ENCODE assay signal across 35 cellular contexts in the genomic region with DNA sequence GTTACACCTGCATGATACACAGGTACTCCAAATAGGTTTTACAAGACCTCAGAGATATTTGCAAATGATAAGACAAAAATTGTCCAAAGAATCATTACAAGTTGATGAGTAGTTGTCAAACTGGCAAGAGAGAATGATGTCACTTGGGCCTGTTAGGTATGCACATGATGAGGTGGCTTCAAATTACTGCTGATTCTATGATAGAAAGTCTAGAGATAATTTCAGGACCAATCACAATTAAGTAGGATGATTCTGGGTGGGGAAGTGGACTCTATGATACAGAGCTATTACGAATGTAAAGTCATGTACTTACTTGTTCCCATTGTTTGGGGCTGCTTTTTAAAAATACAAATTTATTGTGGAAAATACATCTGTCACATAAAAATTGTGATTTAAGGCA. TPM values are rescaled to one million over a fixed set of nuclear protein-coding genes. Genes with fewer than 3 reads are reported as not detected.
"Had no signal": no experiment of that assay in that cellular context is flagged by ENCODE, and none has a peak within 500 bp of the region (broad histone marks: within the 10 kb centered on the region; RNA-seq: fewer than 3 reads in every experiment).

No MANE protein-coding gene starts in this region.

- DNase-seq: activated CD4-positive, alpha-beta memory T cell treated with anti-CD3 and anti-CD28 coated beads for 36 hours; activated CD4-positive, alpha-beta T cell treated with anti-CD3 and anti-CD28 coated beads for 36 hours; activated CD4-positive, alpha-beta T cell treated with anti-CD3 and anti-CD28 coated beads, Interleukin-2, amount 10 ng/mL, durations not matched to agents 24 days and 14 days; activated CD4-positive, CD25-positive, alpha-beta regulatory T cell; activated CD4-positive, CD25-positive, alpha-beta regulatory T cell treated with anti-CD3 and anti-CD28 coated beads, Interleukin-2, amount 50 U/mL, for 72 hours; activated CD8-positive, alpha-beta memory T cell treated with anti-CD3 and anti-CD28 coated beads, Interleukin-2, amount 10 ng/mL, durations not matched to agents 7 days and 5 days; activated CD8-positive, alpha-beta memory T cell treated with anti-CD3 and anti-CD28 coated beads, Interleukin-2, amount 50 U/mL, for 4 hours; activated CD8-positive, alpha-beta T cell treated with anti-CD3 and anti-CD28 coated beads, Interleukin-2, amount 10 ng/mL, durations not matched to agents 7 days and 5 days; activated effector memory CD4-positive, alpha-beta T cell treated with anti-CD3 and anti-CD28 coated beads, Interleukin-2, amount 50 U/mL, for 16 hours; activated naive CD4-positive, alpha-beta T cell treated with anti-CD3 and anti-CD28 coated beads for 36 hours; activated naive CD8-positive, alpha-beta T cell treated with anti-CD3 and anti-CD28 coated beads for 36 hours; activated naive CD8-positive, alpha-beta T cell treated with anti-CD3 and anti-CD28 coated beads, Interleukin-2, amount 50 U/mL, for 24 hours; activated T-cell treated with anti-CD3 and anti-CD28 coated beads, Interleukin-2, amount 50 U/mL, for 1 hour; activated T-cell treated with anti-CD3 and anti-CD28 coated beads, Interleukin-2, amount 50 U/mL, for 48 hours; adrenal gland; amygdala; aorta; body of pancreas; dorsolateral prefrontal cortex; effector memory CD8-positive, alpha-beta T cell; foreskin melanocyte; head of caudate nucleus; T-helper 2 cell had no signal

- H3K36me3 ChIP-seq: adrenal gland, esophagus muscularis mucosa had no signal

- H3K4me3 ChIP-seq: adrenal gland, body of pancreas, coronary artery, dorsolateral prefrontal cortex, esophagus muscularis mucosa had no signal

- H3K4me1 ChIP-seq: adrenal gland, body of pancreas, esophagus muscularis mucosa had no signal

- H3K27me3 ChIP-seq: adrenal gland, body of pancreas, esophagus muscularis mucosa had no signal

- ATAC-seq: activated CD4-positive, alpha-beta T cell treated with anti-CD3 and anti-CD28 coated beads for 36 hours; activated CD8-positive, alpha-beta memory T cell treated with anti-CD3 and anti-CD28 coated beads, Interleukin-2, amount 10 ng/mL, durations not matched to agents 7 days and 5 days; activated CD8-positive, alpha-beta T cell treated with anti-CD3 and anti-CD28 coated beads, Interleukin-2, amount 10 ng/mL, durations not matched to agents 7 days and 5 days; activated naive CD8-positive, alpha-beta T cell treated with anti-CD3 and anti-CD28 coated beads, Interleukin-2, amount 50 U/mL, for 24 hours; body of pancreas; effector memory CD8-positive, alpha-beta T cell had no signal

- H3K4me3 Mint-ChIP-seq: activated CD4-positive, alpha-beta memory T cell treated with anti-CD3 and anti-CD28 coated beads for 36 hours; activated CD4-positive, alpha-beta T cell treated with anti-CD3 and anti-CD28 coated beads for 36 hours; activated CD4-positive, alpha-beta T cell treated with anti-CD3 and anti-CD28 coated beads, Interleukin-2, amount 10 ng/mL, durations not matched to agents 24 days and 14 days; activated CD8-positive, alpha-beta memory T cell treated with anti-CD3 and anti-CD28 coated beads, Interleukin-2, amount 10 ng/mL, durations not matched to agents 7 days and 5 days; activated CD8-positive, alpha-beta T cell treated with anti-CD3 and anti-CD28 coated beads, Interleukin-2, amount 10 ng/mL, durations not matched to agents 7 days and 5 days; activated naive CD4-positive, alpha-beta T cell treated with anti-CD3 and anti-CD28 coated beads for 36 hours; activated naive CD4-positive, alpha-beta T cell treated with anti-CD3 and anti-CD28 coated beads, Interleukin-2, amount 50 U/mL, for 24 hours; activated naive CD8-positive, alpha-beta T cell treated with anti-CD3 and anti-CD28 coated beads for 36 hours; activated naive CD8-positive, alpha-beta T cell treated with anti-CD3 and anti-CD28 coated beads, Interleukin-2, amount 50 U/mL, for 24 hours; activated T-helper 1 cell treated with anti-CD3 and anti-CD28 coated beads, Interleukin-12 subunit alpha, Interleukin-12 subunit beta, Interleukin-2, Interleukin-4 antibody, amounts not matched to agents 30 ng/mL and 10 ng/mL and 1 ng/mL, durations not matched to agents 14 hours and 24 hours and 36 hours; central memory CD8-positive, alpha-beta T cell; dendritic cell treated with granulocyte-macrophage colony-stimulating factor and Interleukin-4, amounts not matched to agents 40 ng/mL and 50 ng/mL, for 4 days; effector memory CD8-positive, alpha-beta T cell had no signal

- H3K9me3 Mint-ChIP-seq: activated CD4-positive, alpha-beta memory T cell treated with anti-CD3 and anti-CD28 coated beads for 36 hours; activated CD4-positive, alpha-beta T cell treated with anti-CD3 and anti-CD28 coated beads, Interleukin-2, amount 10 ng/mL, durations not matched to agents 24 days and 14 days; activated naive CD4-positive, alpha-beta T cell treated with anti-CD3 and anti-CD28 coated beads for 36 hours; activated naive CD4-positive, alpha-beta T cell treated with anti-CD3 and anti-CD28 coated beads, Interleukin-2, amount 50 U/mL, for 24 hours; activated naive CD8-positive, alpha-beta T cell treated with anti-CD3 and anti-CD28 coated beads for 36 hours; activated T-helper 1 cell treated with anti-CD3 and anti-CD28 coated beads, Interleukin-12 subunit alpha, Interleukin-12 subunit beta, Interleukin-2, Interleukin-4 antibody, amounts not matched to agents 30 ng/mL and 10 ng/mL and 1 ng/mL, durations not matched to agents 14 hours and 24 hours and 36 hours; activated T-helper 2 cell treated with anti-CD3 and anti-CD28 coated beads, Interferon-gamma antibody, Interleukin-2, Interleukin-4, amounts not matched to agents 10 μg/mL and 5 μg/mL and 100 μg/mL, durations not matched to agents 14 hours and 24 hours and 36 hours; central memory CD8-positive, alpha-beta T cell; dendritic cell treated with granulocyte-macrophage colony-stimulating factor and Interleukin-4, amounts not matched to agents 40 ng/mL and 50 ng/mL, for 4 days had no signal

- H3K36me3 Mint-ChIP-seq: activated CD4-positive, alpha-beta memory T cell treated with anti-CD3 and anti-CD28 coated beads for 36 hours; activated CD8-positive, alpha-beta memory T cell treated with anti-CD3 and anti-CD28 coated beads, Interleukin-2, amount 10 ng/mL, durations not matched to agents 7 days and 5 days; activated naive CD4-positive, alpha-beta T cell treated with anti-CD3 and anti-CD28 coated beads, Interleukin-2, amount 50 U/mL, for 24 hours; activated naive CD8-positive, alpha-beta T cell treated with anti-CD3 and anti-CD28 coated beads for 36 hours had no signal

- H3K4me1 Mint-ChIP-seq: activated CD4-positive, alpha-beta T cell treated with anti-CD3 and anti-CD28 coated beads for 36 hours; activated CD4-positive, alpha-beta T cell treated with anti-CD3 and anti-CD28 coated beads, Interleukin-2, amount 10 ng/mL, durations not matched to agents 24 days and 14 days; activated CD8-positive, alpha-beta memory T cell treated with anti-CD3 and anti-CD28 coated beads, Interleukin-2, amount 10 ng/mL, durations not matched to agents 7 days and 5 days; activated naive CD4-positive, alpha-beta T cell treated with anti-CD3 and anti-CD28 coated beads, Interleukin-2, amount 50 U/mL, for 24 hours; activated naive CD8-positive, alpha-beta T cell treated with anti-CD3 and anti-CD28 coated beads for 36 hours; activated naive CD8-positive, alpha-beta T cell treated with anti-CD3 and anti-CD28 coated beads, Interleukin-2, amount 50 U/mL, for 24 hours; central memory CD8-positive, alpha-beta T cell had no signal

- H3K9me3 ChIP-seq: adrenal gland, body of pancreas, esophagus muscularis mucosa had no signal

- H3K27ac Mint-ChIP-seq: activated CD4-positive, alpha-beta memory T cell treated with anti-CD3 and anti-CD28 coated beads for 36 hours; activated CD4-positive, alpha-beta T cell treated with anti-CD3 and anti-CD28 coated beads for 36 hours; activated CD4-positive, alpha-beta T cell treated with anti-CD3 and anti-CD28 coated beads, Interleukin-2, amount 10 ng/mL, durations not matched to agents 24 days and 14 days; activated CD8-positive, alpha-beta memory T cell treated with anti-CD3 and anti-CD28 coated beads, Interleukin-2, amount 10 ng/mL, durations not matched to agents 7 days and 5 days; activated CD8-positive, alpha-beta T cell treated with anti-CD3 and anti-CD28 coated beads, Interleukin-2, amount 10 ng/mL, durations not matched to agents 7 days and 5 days; activated naive CD4-positive, alpha-beta T cell treated with anti-CD3 and anti-CD28 coated beads for 36 hours; activated naive CD4-positive, alpha-beta T cell treated with anti-CD3 and anti-CD28 coated beads, Interleukin-2, amount 50 U/mL, for 24 hours; activated naive CD8-positive, alpha-beta T cell treated with anti-CD3 and anti-CD28 coated beads for 36 hours; activated naive CD8-positive, alpha-beta T cell treated with anti-CD3 and anti-CD28 coated beads, Interleukin-2, amount 50 U/mL, for 24 hours; activated T-helper 1 cell treated with anti-CD3 and anti-CD28 coated beads, Interleukin-12 subunit alpha, Interleukin-12 subunit beta, Interleukin-2, Interleukin-4 antibody, amounts not matched to agents 30 ng/mL and 10 ng/mL and 1 ng/mL, durations not matched to agents 14 hours and 24 hours and 36 hours; activated T-helper 2 cell treated with anti-CD3 and anti-CD28 coated beads, Interferon-gamma antibody, Interleukin-2, Interleukin-4, amounts not matched to agents 10 μg/mL and 5 μg/mL and 100 μg/mL, durations not matched to agents 14 hours and 24 hours and 36 hours; dendritic cell treated with granulocyte-macrophage colony-stimulating factor and Interleukin-4, amounts not matched to agents 40 ng/mL and 50 ng/mL, for 4 days; effector memory CD8-positive, alpha-beta T cell had no signal

- H3K27ac ChIP-seq: adrenal gland, body of pancreas, coronary artery, dorsolateral prefrontal cortex, esophagus muscularis mucosa had no signal

RNA-seq across cellular contexts. Expression of gene SPRR1B, which starts 5.2 kb away (rescaled TPM):
- total RNA-seq: activated CD4-positive, alpha-beta memory T cell treated with anti-CD3 and anti-CD28 coated beads for 36 hours; activated CD4-positive, alpha-beta T cell treated with anti-CD3 and anti-CD28 coated beads for 36 hours; activated CD4-positive, alpha-beta T cell treated with anti-CD3 and anti-CD28 coated beads, Interleukin-2, amount 10 ng/mL, durations not matched to agents 24 days and 14 days; activated CD8-positive, alpha-beta memory T cell treated with anti-CD3 and anti-CD28 coated beads for 36 hours; activated CD8-positive, alpha-beta memory T cell treated with anti-CD3 and anti-CD28 coated beads, Interleukin-2, amount 10 ng/mL, durations not matched to agents 7 days and 5 days; activated CD8-positive, alpha-beta T cell treated with anti-CD3 and anti-CD28 coated beads, Interleukin-2, amount 10 ng/mL, durations not matched to agents 7 days and 5 days; activated naive CD4-positive, alpha-beta T cell treated with anti-CD3 and anti-CD28 coated beads for 36 hours; activated naive CD8-positive, alpha-beta T cell treated with anti-CD3 and anti-CD28 coated beads for 36 hours; activated T-helper 1 cell treated with anti-CD3 and anti-CD28 coated beads, Interleukin-12 subunit alpha, Interleukin-12 subunit beta, Interleukin-2, Interleukin-4 antibody, amounts not matched to agents 30 ng/mL and 10 ng/mL and 1 ng/mL, durations not matched to agents 14 hours and 24 hours and 36 hours; activated T-helper 2 cell treated with anti-CD3 and anti-CD28 coated beads, Interferon-gamma antibody, Interleukin-2, Interleukin-4, amounts not matched to agents 10 μg/mL and 5 μg/mL and 100 μg/mL, durations not matched to agents 14 hours and 24 hours and 36 hours; aorta; body of pancreas; cardiac septum; cerebellum; dorsolateral prefrontal cortex; esophagus muscularis mucosa; T-helper 1 cell treated with Interleukin-12 subunit alpha and Interleukin-12 subunit beta and Interleukin-4 antibody, amounts not matched to agents 30 ng/mL and 1 ng/mL, for 36 hours had no signal

RNA-seq across cellular contexts. Expression of gene SPRR2D, which starts 15.1 kb away (rescaled TPM):
- total RNA-seq: activated CD4-positive, alpha-beta memory T cell treated with anti-CD3 and anti-CD28 coated beads for 36 hours; activated CD4-positive, alpha-beta T cell treated with anti-CD3 and anti-CD28 coated beads for 36 hours; activated CD4-positive, alpha-beta T cell treated with anti-CD3 and anti-CD28 coated beads, Interleukin-2, amount 10 ng/mL, durations not matched to agents 24 days and 14 days; activated CD8-positive, alpha-beta memory T cell treated with anti-CD3 and anti-CD28 coated beads for 36 hours; activated CD8-positive, alpha-beta memory T cell treated with anti-CD3 and anti-CD28 coated beads, Interleukin-2, amount 10 ng/mL, durations not matched to agents 7 days and 5 days; activated CD8-positive, alpha-beta T cell treated with anti-CD3 and anti-CD28 coated beads, Interleukin-2, amount 10 ng/mL, durations not matched to agents 7 days and 5 days; activated naive CD4-positive, alpha-beta T cell treated with anti-CD3 and anti-CD28 coated beads for 36 hours; activated naive CD8-positive, alpha-beta T cell treated with anti-CD3 and anti-CD28 coated beads for 36 hours; activated T-helper 1 cell treated with anti-CD3 and anti-CD28 coated beads, Interleukin-12 subunit alpha, Interleukin-12 subunit beta, Interleukin-2, Interleukin-4 antibody, amounts not matched to agents 30 ng/mL and 10 ng/mL and 1 ng/mL, durations not matched to agents 14 hours and 24 hours and 36 hours; activated T-helper 2 cell treated with anti-CD3 and anti-CD28 coated beads, Interferon-gamma antibody, Interleukin-2, Interleukin-4, amounts not matched to agents 10 μg/mL and 5 μg/mL and 100 μg/mL, durations not matched to agents 14 hours and 24 hours and 36 hours; adrenal gland; aorta; body of pancreas; cardiac septum; cerebellum; dorsolateral prefrontal cortex; epithelial cell of proximal tubule; T-helper 1 cell treated with Interleukin-12 subunit alpha and Interleukin-12 subunit beta and Interleukin-4 antibody, amounts not matched to agents 30 ng/mL and 1 ng/mL, for 36 hours had no signal

RNA-seq across cellular contexts. Expression of gene SPRR3, which starts 24.2 kb away (rescaled TPM):
- total RNA-seq: activated CD4-positive, alpha-beta memory T cell treated with anti-CD3 and anti-CD28 coated beads for 36 hours; activated CD4-positive, alpha-beta T cell treated with anti-CD3 and anti-CD28 coated beads for 36 hours; activated CD4-positive, alpha-beta T cell treated with anti-CD3 and anti-CD28 coated beads, Interleukin-2, amount 10 ng/mL, durations not matched to agents 24 days and 14 days; activated CD8-positive, alpha-beta memory T cell treated with anti-CD3 and anti-CD28 coated beads for 36 hours; activated CD8-positive, alpha-beta memory T cell treated with anti-CD3 and anti-CD28 coated beads, Interleukin-2, amount 10 ng/mL, durations not matched to agents 7 days and 5 days; activated CD8-positive, alpha-beta T cell treated with anti-CD3 and anti-CD28 coated beads, Interleukin-2, amount 10 ng/mL, durations not matched to agents 7 days and 5 days; activated naive CD4-positive, alpha-beta T cell treated with anti-CD3 and anti-CD28 coated beads for 36 hours; activated naive CD8-positive, alpha-beta T cell treated with anti-CD3 and anti-CD28 coated beads for 36 hours; activated T-helper 1 cell treated with anti-CD3 and anti-CD28 coated beads, Interleukin-12 subunit alpha, Interleukin-12 subunit beta, Interleukin-2, Interleukin-4 antibody, amounts not matched to agents 30 ng/mL and 10 ng/mL and 1 ng/mL, durations not matched to agents 14 hours and 24 hours and 36 hours; activated T-helper 2 cell treated with anti-CD3 and anti-CD28 coated beads, Interferon-gamma antibody, Interleukin-2, Interleukin-4, amounts not matched to agents 10 μg/mL and 5 μg/mL and 100 μg/mL, durations not matched to agents 14 hours and 24 hours and 36 hours; body of pancreas; cardiac septum; cerebellum; dorsolateral prefrontal cortex; epithelial cell of proximal tubule; T-helper 1 cell treated with Interleukin-12 subunit alpha and Interleukin-12 subunit beta and Interleukin-4 antibody, amounts not matched to agents 30 ng/mL and 1 ng/mL, for 36 hours had no signal

RNA-seq across cellular contexts. Expression of gene SPRR2A, which starts 31.5 kb away (rescaled TPM):
- total RNA-seq: activated CD4-positive, alpha-beta memory T cell treated with anti-CD3 and anti-CD28 coated beads for 36 hours; activated CD4-positive, alpha-beta T cell treated with anti-CD3 and anti-CD28 coated beads for 36 hours; activated CD4-positive, alpha-beta T cell treated with anti-CD3 and anti-CD28 coated beads, Interleukin-2, amount 10 ng/mL, durations not matched to agents 24 days and 14 days; activated CD8-positive, alpha-beta memory T cell treated with anti-CD3 and anti-CD28 coated beads for 36 hours; activated CD8-positive, alpha-beta memory T cell treated with anti-CD3 and anti-CD28 coated beads, Interleukin-2, amount 10 ng/mL, durations not matched to agents 7 days and 5 days; activated CD8-positive, alpha-beta T cell treated with anti-CD3 and anti-CD28 coated beads, Interleukin-2, amount 10 ng/mL, durations not matched to agents 7 days and 5 days; activated naive CD4-positive, alpha-beta T cell treated with anti-CD3 and anti-CD28 coated beads for 36 hours; activated naive CD8-positive, alpha-beta T cell treated with anti-CD3 and anti-CD28 coated beads for 36 hours; activated T-helper 1 cell treated with anti-CD3 and anti-CD28 coated beads, Interleukin-12 subunit alpha, Interleukin-12 subunit beta, Interleukin-2, Interleukin-4 antibody, amounts not matched to agents 30 ng/mL and 10 ng/mL and 1 ng/mL, durations not matched to agents 14 hours and 24 hours and 36 hours; activated T-helper 2 cell treated with anti-CD3 and anti-CD28 coated beads, Interferon-gamma antibody, Interleukin-2, Interleukin-4, amounts not matched to agents 10 μg/mL and 5 μg/mL and 100 μg/mL, durations not matched to agents 14 hours and 24 hours and 36 hours; adrenal gland; aorta; body of pancreas; cardiac septum; cerebellum; dorsolateral prefrontal cortex; T-helper 1 cell treated with Interleukin-12 subunit alpha and Interleukin-12 subunit beta and Interleukin-4 antibody, amounts not matched to agents 30 ng/mL and 1 ng/mL, for 36 hours had no signal

RNA-seq across cellular contexts. Expression of gene SPRR1A, which starts 41.9 kb away (rescaled TPM):
- total RNA-seq: activated CD4-positive, alpha-beta memory T cell treated with anti-CD3 and anti-CD28 coated beads for 36 hours; activated CD4-positive, alpha-beta T cell treated with anti-CD3 and anti-CD28 coated beads for 36 hours; activated CD4-positive, alpha-beta T cell treated with anti-CD3 and anti-CD28 coated beads, Interleukin-2, amount 10 ng/mL, durations not matched to agents 24 days and 14 days; activated CD8-positive, alpha-beta memory T cell treated with anti-CD3 and anti-CD28 coated beads for 36 hours; activated CD8-positive, alpha-beta memory T cell treated with anti-CD3 and anti-CD28 coated beads, Interleukin-2, amount 10 ng/mL, durations not matched to agents 7 days and 5 days; activated CD8-positive, alpha-beta T cell treated with anti-CD3 and anti-CD28 coated beads, Interleukin-2, amount 10 ng/mL, durations not matched to agents 7 days and 5 days; activated naive CD4-positive, alpha-beta T cell treated with anti-CD3 and anti-CD28 coated beads for 36 hours; activated naive CD8-positive, alpha-beta T cell treated with anti-CD3 and anti-CD28 coated beads for 36 hours; activated T-helper 1 cell treated with anti-CD3 and anti-CD28 coated beads, Interleukin-12 subunit alpha, Interleukin-12 subunit beta, Interleukin-2, Interleukin-4 antibody, amounts not matched to agents 30 ng/mL and 10 ng/mL and 1 ng/mL, durations not matched to agents 14 hours and 24 hours and 36 hours; activated T-helper 2 cell treated with anti-CD3 and anti-CD28 coated beads, Interferon-gamma antibody, Interleukin-2, Interleukin-4, amounts not matched to agents 10 μg/mL and 5 μg/mL and 100 μg/mL, durations not matched to agents 14 hours and 24 hours and 36 hours; adrenal gland; aorta; body of pancreas; cardiac septum; cerebellum; dorsolateral prefrontal cortex; epithelial cell of proximal tubule; esophagus muscularis mucosa; T-helper 1 cell treated with Interleukin-12 subunit alpha and Interleukin-12 subunit beta and Interleukin-4 antibody, amounts not matched to agents 30 ng/mL and 1 ng/mL, for 36 hours had no signal
- polyA plus RNA-seq: adrenal gland, aorta had no signal
